Comparison of ENCODE assay signal across 21 cellular contexts in the genomic region with DNA sequence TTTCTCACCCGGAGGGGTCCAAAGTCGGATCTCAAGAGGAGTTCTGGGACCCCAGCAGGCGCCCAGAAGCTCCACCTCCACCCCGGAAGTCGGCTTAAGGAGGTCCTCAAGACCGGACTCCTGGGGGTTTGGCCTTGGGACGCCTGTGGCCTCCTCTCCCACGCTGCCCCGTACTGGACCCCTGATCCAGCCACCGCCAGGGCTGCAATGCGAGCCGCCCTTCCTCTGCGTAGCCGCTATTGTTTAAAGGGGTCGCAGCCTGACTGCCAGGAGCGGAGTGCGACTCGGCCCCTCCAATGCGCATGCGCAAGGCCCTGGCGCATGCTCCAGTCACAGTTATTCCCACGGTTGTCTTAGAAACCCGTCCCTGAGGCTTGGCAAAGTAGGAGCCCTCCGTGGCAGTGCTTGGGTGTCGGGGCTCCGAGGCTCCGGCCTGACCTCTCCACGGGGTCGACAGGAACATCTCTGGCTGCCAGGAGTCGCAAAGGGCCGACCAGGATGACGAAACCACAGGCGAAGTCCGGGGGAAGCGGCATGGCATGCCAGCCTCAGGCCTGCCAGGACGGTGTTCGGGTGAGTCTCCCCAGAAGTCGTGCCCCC.
"Had no signal": no experiment of that assay in that cellular context is flagged by ENCODE, and none has a peak within 500 bp of the region (broad histone marks: within the 10 kb centered on the region; RNA-seq: fewer than 3 reads in every experiment).

No MANE protein-coding gene starts in this region.

- H3K4me1 Mint-ChIP-seq: natural killer cell; neural crest cell; stimulated activated effector memory CD8-positive, alpha-beta T cell treated with anti-CD3 and anti-CD28 coated beads, Interleukin-12 subunit alpha, Interleukin-12 subunit beta, amount 100 ng/mL, for 72 hours had no signal

- FAIRE-seq: endometrium, frontal cortex had no signal

- H3K36me3 Mint-ChIP-seq: stimulated activated effector memory CD8-positive, alpha-beta T cell treated with anti-CD3 and anti-CD28 coated beads, Interleukin-12 subunit alpha, Interleukin-12 subunit beta, amount 100 ng/mL, for 72 hours had no signal

- H3K4me1 ChIP-seq: heart left ventricle, right atrium auricular region, suprapubic skin, tibial artery, upper lobe of left lung, vagina had no signal

- H3K4me2 ChIP-seq: smooth muscle cell had no signal

- H3K36me3 ChIP-seq: heart left ventricle, right atrium auricular region, suprapubic skin, tibial artery, upper lobe of left lung, vagina had no signal

- H3K27ac ChIP-seq: coronary artery, dorsolateral prefrontal cortex, heart left ventricle, right atrium auricular region, suprapubic skin, tibial artery, upper lobe of left lung, vagina had no signal

- H3K27me3 ChIP-seq: heart left ventricle, right atrium auricular region, suprapubic skin, tibial artery, upper lobe of left lung, vagina had no signal

- H3K27ac Mint-ChIP-seq: natural killer cell; stimulated activated effector memory CD8-positive, alpha-beta T cell treated with anti-CD3 and anti-CD28 coated beads, Interleukin-12 subunit alpha, Interleukin-12 subunit beta, amount 100 ng/mL, for 72 hours had no signal

- ATAC-seq: esophagus mucosa; heart left ventricle; natural killer cell; stimulated activated effector memory CD8-positive, alpha-beta T cell treated with anti-CD3 and anti-CD28 coated beads, Interleukin-12 subunit alpha, Interleukin-12 subunit beta, amount 100 ng/mL, for 72 hours; stimulated activated naive CD8-positive, alpha-beta T cell treated with anti-CD3 and anti-CD28 coated beads, Interleukin-15, Interleukin-2, amounts not matched to agents 100 U/mL and 50 U/mL, for 24 hours had no signal

- H3K4me3 Mint-ChIP-seq: natural killer cell; neural crest cell; stimulated activated effector memory CD8-positive, alpha-beta T cell treated with anti-CD3 and anti-CD28 coated beads, Interleukin-12 subunit alpha, Interleukin-12 subunit beta, amount 100 ng/mL, for 72 hours had no signal

- H3K4me3 ChIP-seq: coronary artery, dorsolateral prefrontal cortex, heart left ventricle, right atrium auricular region, smooth muscle cell, suprapubic skin, tibial artery, upper lobe of left lung, vagina had no signal

- DNase-seq: dorsolateral prefrontal cortex; effector memory CD4-positive, alpha-beta T cell; hippocampal formation; mammary epithelial cell; natural killer cell; stimulated activated CD4-positive, alpha-beta T cell treated with anti-CD3 and anti-CD28 coated beads, Interleukin-4, amount 100 ng/mL, for 1 hour; stimulated activated CD8-positive, alpha-beta memory T cell treated with anti-CD3 and anti-CD28 coated beads, Interleukin-4, amount 100 ng/mL, for 48 hours; stimulated activated naive CD8-positive, alpha-beta T cell treated with anti-CD3 and anti-CD28 coated beads, Interleukin-15, Interleukin-2, amounts not matched to agents 100 U/mL and 50 U/mL, for 24 hours; tibial artery had no signal
